In the genomic region with DNA sequence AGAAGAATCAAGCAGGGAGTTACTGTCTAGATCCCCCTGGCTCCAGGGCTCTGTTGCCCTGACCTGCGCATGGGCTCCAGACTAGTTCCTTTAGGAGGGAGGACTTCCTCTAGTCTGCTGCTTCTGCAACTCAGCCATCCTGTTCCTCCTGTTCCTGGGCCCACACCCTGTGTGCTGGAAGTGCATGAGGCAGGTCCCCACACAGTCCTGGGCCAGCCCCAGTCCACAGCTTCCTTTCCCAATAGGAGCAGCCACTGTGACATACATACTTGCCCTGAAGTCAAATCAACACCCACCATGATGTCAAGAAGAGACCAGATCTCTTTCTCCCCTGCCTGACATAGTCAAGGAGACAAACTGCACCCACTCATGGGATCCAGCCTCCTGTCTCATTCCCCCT, we compare ENCODE assay signal across 1 cellular context.
TF ChIP-seq lines count a peak whose summit lies in the region.

No MANE protein-coding gene starts in this region.

TF ChIP-seq in HepG2, 621 proteins besides CTCF, POLR2A, EP300 and RAD21 (continued from another document):
- TF ChIP-seq, protein P1, sequence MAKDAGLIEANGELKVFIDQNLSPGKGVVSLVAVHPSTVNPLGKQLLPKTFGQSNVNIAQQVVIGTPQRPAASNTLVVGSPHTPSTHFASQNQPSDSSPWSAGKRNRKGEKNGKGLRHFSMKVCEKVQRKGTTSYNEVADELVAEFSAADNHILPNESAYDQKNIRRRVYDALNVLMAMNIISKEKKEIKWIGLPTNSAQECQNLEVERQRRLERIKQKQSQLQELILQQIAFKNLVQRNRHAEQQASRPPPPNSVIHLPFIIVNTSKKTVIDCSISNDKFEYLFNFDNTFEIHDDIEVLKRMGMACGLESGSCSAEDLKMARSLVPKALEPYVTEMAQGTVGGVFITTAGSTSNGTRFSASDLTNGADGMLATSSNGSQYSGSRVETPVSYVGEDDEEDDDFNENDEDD (CRISPR knock-in tag; IDR thresholded peaks at IDR 0.05; ENCODE audit: borderline replicate concordance) = no peak
- TF ChIP-seq ZNF672 (CRISPR knock-in tag; IDR thresholded peaks at IDR 0.05) (no peak), FOSL1 (CRISPR knock-in tag; IDR thresholded peaks at IDR 0.05; ENCODE audit: borderline replicate concordance) (no peak)
- TF ChIP-seq, protein P2, sequence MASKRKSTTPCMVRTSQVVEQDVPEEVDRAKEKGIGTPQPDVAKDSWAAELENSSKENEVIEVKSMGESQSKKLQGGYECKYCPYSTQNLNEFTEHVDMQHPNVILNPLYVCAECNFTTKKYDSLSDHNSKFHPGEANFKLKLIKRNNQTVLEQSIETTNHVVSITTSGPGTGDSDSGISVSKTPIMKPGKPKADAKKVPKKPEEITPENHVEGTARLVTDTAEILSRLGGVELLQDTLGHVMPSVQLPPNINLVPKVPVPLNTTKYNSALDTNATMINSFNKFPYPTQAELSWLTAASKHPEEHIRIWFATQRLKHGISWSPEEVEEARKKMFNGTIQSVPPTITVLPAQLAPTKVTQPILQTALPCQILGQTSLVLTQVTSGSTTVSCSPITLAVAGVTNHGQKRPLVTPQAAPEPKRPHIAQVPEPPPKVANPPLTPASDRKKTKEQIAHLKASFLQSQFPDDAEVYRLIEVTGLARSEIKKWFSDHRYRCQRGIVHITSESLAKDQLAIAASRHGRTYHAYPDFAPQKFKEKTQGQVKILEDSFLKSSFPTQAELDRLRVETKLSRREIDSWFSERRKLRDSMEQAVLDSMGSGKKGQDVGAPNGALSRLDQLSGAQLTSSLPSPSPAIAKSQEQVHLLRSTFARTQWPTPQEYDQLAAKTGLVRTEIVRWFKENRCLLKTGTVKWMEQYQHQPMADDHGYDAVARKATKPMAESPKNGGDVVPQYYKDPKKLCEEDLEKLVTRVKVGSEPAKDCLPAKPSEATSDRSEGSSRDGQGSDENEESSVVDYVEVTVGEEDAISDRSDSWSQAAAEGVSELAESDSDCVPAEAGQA (IDR thresholded peaks at IDR 0.05; ENCODE audit: low read depth) = no peak
- TF ChIP-seq, protein P2 (CRISPR knock-in tag; IDR thresholded peaks at IDR 0.05; ENCODE audit: borderline replicate concordance) = no peak
